Comparison of ENCODE assay signal across 8 cellular contexts in genomic region chr2:74177697-74178096, GRCh38. TPM values are rescaled to one million over a fixed set of nuclear protein-coding genes. Genes with fewer than 3 reads are reported as not detected.
A peak's percentile ranks its signal among the peaks of the same experiment; 100 is the strongest.
DNase-seq lines count a peak whose midpoint lies in the region; ATAC-seq and TF ChIP-seq lines count a peak whose summit lies in the region.

No MANE protein-coding gene starts in this region.

- H3K9ac ChIP-seq in parathyroid adenoma, result no peak overlapping the region

- in situ Hi-C loops in KBM-7 (cut with MboI; ENCODE audit: low pct_unique_long_range_greater_than_20kb, low sequenced_read_pairs), result no loop called here

- ATAC-seq in HG02870 (IDR thresholded peaks at IDR 0.05; ENCODE audit: unreplicated experiment), result no peak

- H3K9me3 ChIP-seq in DOHH2 (ENCODE audit: control insufficient read depth, insufficient read depth, low read length), result no peaks in the 10 kb centered on the region
- no peaks in the 10 kb centered on the region for H3K9me3 ChIP-seq in Peyer's patch
- no peaks in the 10 kb centered on the region for H3K9me3 ChIP-seq in esophagus (ENCODE audit: control insufficient read depth in 2 of 2, insufficient read depth in 1 of 2, low read depth in 1 of 2, low read length in 1 of 2)
- H3K9me3 ChIP-seq in parathyroid adenoma (ENCODE audit: control insufficient read depth, low read length), result no peaks in the 10 kb centered on the region

- H4K20me1 ChIP-seq in DOHH2 (ENCODE audit: control insufficient read depth, insufficient read depth, low read depth, low read length), result peaks cover 30% of the 10 kb centered on the region

- H2AFZ ChIP-seq in parathyroid adenoma, result peak overlapping the region; percentile 88

- peak overlapping the region; percentile 92 for H3K4me3 ChIP-seq in DOHH2 (ENCODE audit: low read length)
- peak overlapping the region; percentile 79 to 92 (median 88) for H3K4me3 ChIP-seq in Peyer's patch
- H3K4me3 ChIP-seq in esophagus (ENCODE audit: low read depth in 1 of 2, low read length in 2 of 2), result peak overlapping the region; percentile 74 to 79
- H3K4me3 ChIP-seq in parathyroid adenoma (ENCODE audit: low read depth, low read length), result peak overlapping the region; percentile 75

- H3K9me2 ChIP-seq in DOHH2 (replicated peaks; ENCODE audit: control insufficient read depth, low read length), result no peaks in the 10 kb centered on the region

- no peaks in the 10 kb centered on the region for H3K27me3 ChIP-seq in DOHH2 (ENCODE audit: control insufficient read depth, low read length)
- H3K27me3 ChIP-seq in Peyer's patch, result no peaks in the 10 kb centered on the region
- no peaks in the 10 kb centered on the region for H3K27me3 ChIP-seq in esophagus (ENCODE audit: control insufficient read depth in 1 of 2, insufficient read depth in 2 of 2, low read length in 2 of 2)
- H3K27me3 ChIP-seq in parathyroid adenoma (ENCODE audit: control insufficient read depth, insufficient read depth, low read length), result no peaks in the 10 kb centered on the region

- H3K79me2 ChIP-seq in DOHH2 (ENCODE audit: control insufficient read depth, low read length) (peaks cover 64% of the 10 kb centered on the region), parathyroid adenoma (peaks cover 34% of the 10 kb centered on the region)

- peaks cover 36% of the 10 kb centered on the region for H3F3A ChIP-seq in DOHH2 (ENCODE audit: control insufficient read depth, insufficient read depth)

- H3K36me3 ChIP-seq in DOHH2 (ENCODE audit: control insufficient read depth, low read length) (peaks cover 51% of the 10 kb centered on the region), Peyer's patch (peaks cover 0 to 3% (median 0%) of the 10 kb centered on the region in 3 donors), esophagus (ENCODE audit: control insufficient read depth in 2 of 2, insufficient read depth in 2 of 2, low read length in 1 of 2) (no peaks in the 10 kb centered on the region), parathyroid adenoma (ENCODE audit: control insufficient read depth, insufficient read depth, low read length) (no peaks in the 10 kb centered on the region)

- H3K4me1 ChIP-seq in DOHH2 (ENCODE audit: control insufficient read depth, low read length) (peaks cover 73% of the 10 kb centered on the region), Peyer's patch (peaks cover 0 to 40% (median 7%) of the 10 kb centered on the region in 4 donors), esophagus (ENCODE audit: control insufficient read depth in 2 of 2, insufficient read depth in 2 of 2, low read length in 1 of 2) (peaks cover 0 to 7% of the 10 kb centered on the region in 2 donors), parathyroid adenoma (no peaks in the 10 kb centered on the region)

- DNase-seq in Peyer's patch (no peak), DMS79 treated with DMSO at 0.1 percent for 48 hours (lab: John Stamatoyannopoulos, UW) (no peak), KBM-7 (no peak)
- no peak for DNase-seq in effector CD8-positive, alpha-beta T cell (lab: John Stamatoyannopoulos, UW)

- no peak for TF ChIP-seq POLR2A in Peyer's patch (IDR thresholded peaks at IDR 0.05)

- TF ChIP-seq CTCF in DOHH2 (IDR thresholded peaks at IDR 0.05; ENCODE audit: low read depth, low read length, poor library complexity, severe bottlenecking), result no peak
- no peak for TF ChIP-seq CTCF in Peyer's patch (IDR thresholded peaks at IDR 0.05)
- TF ChIP-seq CTCF in parathyroid adenoma (IDR thresholded peaks at IDR 0.05), result no peak

- H3K4me2 ChIP-seq in DOHH2 (ENCODE audit: low read length) (peak overlapping the region; percentile 77), parathyroid adenoma (ENCODE audit: low read length) (peak overlapping the region; percentile 52)

- H3K27ac ChIP-seq in DOHH2 (ENCODE audit: low read depth, low read length) (peak overlapping the region; percentile 93), Peyer's patch (peak overlapping the region; percentile 89 to 99 (median 97)), esophagus (ENCODE audit: low read depth in 2 of 2, low read length in 1 of 2) (peak overlapping the region in 1 of 2 donors; percentile 95), parathyroid adenoma (peak overlapping the region; percentile 80)

RNA-seq across cellular contexts. Expression of gene MOB1A, which starts 1.0 kb away (rescaled TPM):
- total RNA-seq in Peyer's patch, result 100 to 1,000 TPM in 1 of 4 donors, 10 to 100 TPM in 3; 46.7 to 102 (median 77.6) TPM
- polyA plus RNA-seq in esophagus, result 10 to 100 TPM; 23.9 to 29.1 TPM

RNA-seq across cellular contexts. Expression of gene MTHFD2, which starts 20.7 kb away (rescaled TPM):
- total RNA-seq in Peyer's patch, result 10 to 100 TPM; 15.1 to 24.8 (median 16.2) TPM
- polyA plus RNA-seq in esophagus, result 10 to 100 TPM; 11.1 to 35.4 TPM

RNA-seq across cellular contexts. Expression of gene BOLA3, which starts 30.0 kb away (rescaled TPM):
- 10 to 100 TPM; 17.7 to 72.6 (median 28.0) TPM for total RNA-seq in Peyer's patch
- 10 to 100 TPM; 40.3 to 49.3 TPM for polyA plus RNA-seq in esophagus
